8 cellular contexts compared by ENCODE assay signal in genomic region chrX:42714981-42715688, GRCh38.
DNase-seq lines count a peak whose midpoint lies in the region; ATAC-seq and TF ChIP-seq lines count a peak whose summit lies in the region.

No MANE protein-coding gene starts in this region.

- H3K4me1 ChIP-seq in BE2C = no peaks in the 10 kb centered on the region
- no peaks in the 10 kb centered on the region for H3K4me1 ChIP-seq in ascending aorta

- ATAC-seq in GM21717 (IDR thresholded peaks at IDR 0.05; ENCODE audit: unreplicated experiment) = no peak

- H3K27ac ChIP-seq in ascending aorta = peak overlapping the region; percentile 15 to 62

- TF ChIP-seq CTCF in BE2C (IDR thresholded peaks at IDR 0.05; ENCODE audit: low read depth, low read length) (peak; percentile 28; the same call in 1 of the 2 replicates), ascending aorta (IDR thresholded peaks at IDR 0.05) (peak; percentile 23 to 63 (median 50)), foreskin fibroblast (IDR thresholded peaks at IDR 0.05; ENCODE audit: low read depth, low read length) (no peak)

- intact Hi-C loops in ascending aorta (cut with DNase I) = no loop called here

- H3K36me3 ChIP-seq in BE2C (no peaks in the 10 kb centered on the region), H7 (replicated peaks; ENCODE audit: control insufficient read depth, insufficient read depth, low read length) (no peaks in the 10 kb centered on the region), ascending aorta (no peaks in the 10 kb centered on the region)

- H3K9me3 ChIP-seq in BE2C (no peaks in the 10 kb centered on the region), ascending aorta (no peaks in the 10 kb centered on the region)

- DNase-seq in BE2C (peak; percentile 33), H7 (peak; percentile 64), SHP77 (lab: John Stamatoyannopoulos, UW) (peak; percentile 0 to 53), ascending aorta (ENCODE audit: low spot score in 2 of 2) (peak in 1 of 2 donors; percentile 78), inferior parietal cortex (ENCODE audit: extremely low spot score) (peak; percentile 40), foreskin fibroblast (no peak)
- peak; percentile 8 to 21 (median 19) for DNase-seq in stimulated activated CD4-positive, alpha-beta T cell treated with anti-CD3 and anti-CD28 coated beads, Interleukin-12 subunit alpha, Interleukin-12 subunit beta, amount 100 ng/mL, for 48 hours (ENCODE audit: low read depth in 2 of 3, low spot score in 1 of 3)

- H3K4me3 ChIP-seq in BE2C (ENCODE audit: low read depth, low read length) = no peak overlapping the region
- H3K4me3 ChIP-seq in H7 (ENCODE audit: insufficient read depth, low read depth, low read length) = no peak overlapping the region
- no peak overlapping the region for H3K4me3 ChIP-seq in ascending aorta
- no peak overlapping the region for H3K4me3 ChIP-seq in foreskin fibroblast (ENCODE audit: low read depth in 1 of 2, low read length in 2 of 2)

- H3K27me3 ChIP-seq in BE2C (no peaks in the 10 kb centered on the region), H7 (ENCODE audit: control insufficient read depth, insufficient read depth, low read length) (no peaks in the 10 kb centered on the region), ascending aorta (no peaks in the 10 kb centered on the region)

Comparison
In these comparisons a context has a peak if more than half of its experiments do, and no peak if none do; other contexts are left out.
1. DNase-seq: peak in BE2C (single experiment), H7 (single experiment), SHP77 (2 of 2), inferior parietal cortex (single experiment) and stimulated activated CD4-positive, alpha-beta T cell treated with anti-CD3 and anti-CD28 coated beads, Interleukin-12 subunit alpha, Interleukin-12 subunit beta, amount 100 ng/mL, for 48 hours (3 of 3); none in foreskin fibroblast (0 of 2).